Comparison of ENCODE assay signal across 9 cellular contexts in genomic region chr6:22892452-22892851, GRCh38.
A peak's percentile ranks its signal among the peaks of the same experiment; 100 is the strongest.
DNase-seq lines count a peak whose midpoint lies in the region; ATAC-seq and TF ChIP-seq lines count a peak whose summit lies in the region.
"Had no signal": no experiment of that assay in that cellular context is flagged by ENCODE, and none has a peak within 500 bp of the region (broad histone marks: within the 10 kb centered on the region; RNA-seq: fewer than 3 reads in every experiment).

No MANE protein-coding gene starts in this region.

- H3K27ac ChIP-seq in aorta (ENCODE audit: low read depth in 1 of 2, low read length in 2 of 2): peak overlapping the region; percentile 82

- no peaks in the 10 kb centered on the region for H3K9me3 ChIP-seq in aorta (ENCODE audit: control insufficient read depth, low read length)
- H3K9me3 ChIP-seq: ovary had no signal

- no peak for TF ChIP-seq CTCF in cardiac fibroblast (IDR thresholded peaks at IDR 0.05; ENCODE audit: low read depth, low read length)

- no peaks in the 10 kb centered on the region for H3K4me1 ChIP-seq in aorta (ENCODE audit: control insufficient read depth in 1 of 2, insufficient read depth in 2 of 2, low read length in 2 of 2)

- intact Hi-C loops in aorta (cut with DNase I): no loop called here
- intact Hi-C loops in head of caudate nucleus (cut with DNase I): no loop called here

- H3K4me3 ChIP-seq in cardiac fibroblast (replicated peaks in 1 of 2; ENCODE audit: low read depth in 2 of 2, low read length in 2 of 2): no peak overlapping the region
- H3K4me3 ChIP-seq in aorta (ENCODE audit: low read length in 2 of 2): no peak overlapping the region
- H3K4me3 ChIP-seq: ovary had no signal

- WGBS in aorta, 2 donors: 0 to 2% methylated on average over 2 of the region's 2 CpGs

- DNase-seq in LHCN-M2 (ENCODE audit: low read depth) (peak; percentile 93), cardiac fibroblast (ENCODE audit: low read depth in 2 of 2) (peak; percentile 96 to 98), kidney glomerular epithelial cell (lab: John Stamatoyannopoulos, UW) (peak; percentile 97), aorta (no peak), amygdala (lab: John Stamatoyannopoulos, UW) (no peak), hypothalamus (lab: John Stamatoyannopoulos, UW) (no peak), head of caudate nucleus (no peak)

- H3K27me3 ChIP-seq in aorta (ENCODE audit: control insufficient read depth in 1 of 2, insufficient read depth in 2 of 2, low read length in 1 of 2): no peaks in the 10 kb centered on the region
- H3K27me3 ChIP-seq: ovary had no signal

- no peaks in the 10 kb centered on the region for H3K36me3 ChIP-seq in aorta (ENCODE audit: control insufficient read depth in 1 of 2, insufficient read depth in 2 of 2, low read length in 1 of 2)
- H3K36me3 ChIP-seq: ovary had no signal

- peak; percentile 88 for ATAC-seq in aorta (ENCODE audit: low FRiP score)
- ATAC-seq: HCT116 had no signal

Comparison
In these comparisons a context has a peak if more than half of its experiments do, and no peak if none do; other contexts are left out.
1. DNase-seq: peak in LHCN-M2 (single experiment), cardiac fibroblast (2 of 2) and kidney glomerular epithelial cell (single experiment); none in aorta (0 of 2), amygdala (0 of 56), hypothalamus (0 of 51) and head of caudate nucleus (0 of 42).